Comparison of ENCODE assay signal across 8 cellular contexts in genomic region chr2:72824224-72824842, GRCh38. TPM values are rescaled to one million over a fixed set of nuclear protein-coding genes. Genes with fewer than 3 reads are reported as not detected.
DNase-seq lines count a peak whose midpoint lies in the region; ATAC-seq and TF ChIP-seq lines count a peak whose summit lies in the region.

No MANE protein-coding gene starts in this region.

- ATAC-seq in activated T-cell treated with anti-CD3 and anti-CD28 coated beads, Interleukin-2, amount 50 U/mL, for 4 hours = peak; percentile 32 to 33
- no peak for ATAC-seq in GM21423 (IDR thresholded peaks at IDR 0.05; ENCODE audit: unreplicated experiment)

- no peaks in the 10 kb centered on the region for H3K9me3 Mint-ChIP-seq in activated T-cell treated with anti-CD3 and anti-CD28 coated beads, Interleukin-2, amount 50 U/mL, for 4 hours

- H3K27me3 Mint-ChIP-seq in activated T-cell treated with anti-CD3 and anti-CD28 coated beads, Interleukin-2, amount 50 U/mL, for 4 hours (ENCODE audit: low read depth) = no peaks in the 10 kb centered on the region

- peaks cover 0 to 24% of the 10 kb centered on the region in 2 donors for H3K4me1 ChIP-seq in right atrium auricular region

- peaks cover 6% of the 10 kb centered on the region for H3K36me3 Mint-ChIP-seq in activated T-cell treated with anti-CD3 and anti-CD28 coated beads, Interleukin-2, amount 50 U/mL, for 4 hours (ENCODE audit: insufficient read depth)

- no peaks in the 10 kb centered on the region for H3K36me3 ChIP-seq in right atrium auricular region

- H3K4me3 Mint-ChIP-seq in activated T-cell treated with anti-CD3 and anti-CD28 coated beads, Interleukin-2, amount 50 U/mL, for 4 hours = peak overlapping the region; percentile 95

- peak overlapping the region; percentile 71 to 90 for H3K4me3 ChIP-seq in right atrium auricular region

- TF ChIP-seq CTCF in right atrium auricular region (IDR thresholded peaks at IDR 0.05) = no peak

- no peaks in the 10 kb centered on the region for H3K9me3 ChIP-seq in right atrium auricular region

- DNase-seq in activated T-cell treated with anti-CD3 and anti-CD28 coated beads, Interleukin-2, amount 50 U/mL, for 4 hours = no peak
- DNase-seq in activated T-cell treated with anti-CD3 and anti-CD28 coated beads for 4 hours (no peak), right atrium auricular region (ENCODE audit: low spot score) (no peak), stromal cell of bone marrow (ENCODE audit: low read depth) (peak; percentile 64), DMS79 (lab: John Stamatoyannopoulos, UW) (no peak)
- DNase-seq in activated T-cell treated with anti-CD3 and anti-CD28 coated beads, Interleukin-2, amount 50 U/mL, for 48 hours = peak; percentile 20 to 28
- no peak for DNase-seq in effector CD4-positive, alpha-beta T cell

- H3K27ac ChIP-seq in right atrium auricular region = peak overlapping the region; percentile 84 to 91

- H3K27me3 ChIP-seq in right atrium auricular region = no peaks in the 10 kb centered on the region

- peaks cover 39% of the 10 kb centered on the region for H3K4me1 Mint-ChIP-seq in activated T-cell treated with anti-CD3 and anti-CD28 coated beads, Interleukin-2, amount 50 U/mL, for 4 hours (ENCODE audit: low read depth)

RNA-seq across cellular contexts. Expression of gene EXOC6B, which starts 1.5 kb away (rescaled TPM):
- 1 to 10 TPM; 6.5 to 7.3 (median 6.8) TPM for total RNA-seq in activated T-cell treated with anti-CD3 and anti-CD28 coated beads, Interleukin-2, amount 50 U/mL, for 4 hours
- total RNA-seq in right atrium auricular region = 100 to 1,000 TPM in 1 of 2 donors, 10 to 100 TPM in 1; 80.5 to 111 TPM

Comparison
In these comparisons a context has a peak if more than half of its experiments do, and no peak if none do; other contexts are left out.
1. DNase-seq: peak in activated T-cell treated with anti-CD3 and anti-CD28 coated beads, Interleukin-2, amount 50 U/mL, for 48 hours (2 of 2) and stromal cell of bone marrow (single experiment); none in activated T-cell treated with anti-CD3 and anti-CD28 coated beads, Interleukin-2, amount 50 U/mL, for 4 hours (single experiment), activated T-cell treated with anti-CD3 and anti-CD28 coated beads for 4 hours (single experiment), right atrium auricular region (single experiment), effector CD4-positive, alpha-beta T cell (single experiment) and DMS79 (single experiment).
2. RNA of gene EXOC6B, which starts 1.5 kb away (total RNA-seq): 80.5 to 111 TPM in right atrium auricular region; 6.5 to 7.3 TPM in activated T-cell treated with anti-CD3 and anti-CD28 coated beads, Interleukin-2, amount 50 U/mL, for 4 hours; every median in the first group is over 4 times any median in the second.